Comparison of ENCODE assay signal across 13 cellular contexts in the genomic region with DNA sequence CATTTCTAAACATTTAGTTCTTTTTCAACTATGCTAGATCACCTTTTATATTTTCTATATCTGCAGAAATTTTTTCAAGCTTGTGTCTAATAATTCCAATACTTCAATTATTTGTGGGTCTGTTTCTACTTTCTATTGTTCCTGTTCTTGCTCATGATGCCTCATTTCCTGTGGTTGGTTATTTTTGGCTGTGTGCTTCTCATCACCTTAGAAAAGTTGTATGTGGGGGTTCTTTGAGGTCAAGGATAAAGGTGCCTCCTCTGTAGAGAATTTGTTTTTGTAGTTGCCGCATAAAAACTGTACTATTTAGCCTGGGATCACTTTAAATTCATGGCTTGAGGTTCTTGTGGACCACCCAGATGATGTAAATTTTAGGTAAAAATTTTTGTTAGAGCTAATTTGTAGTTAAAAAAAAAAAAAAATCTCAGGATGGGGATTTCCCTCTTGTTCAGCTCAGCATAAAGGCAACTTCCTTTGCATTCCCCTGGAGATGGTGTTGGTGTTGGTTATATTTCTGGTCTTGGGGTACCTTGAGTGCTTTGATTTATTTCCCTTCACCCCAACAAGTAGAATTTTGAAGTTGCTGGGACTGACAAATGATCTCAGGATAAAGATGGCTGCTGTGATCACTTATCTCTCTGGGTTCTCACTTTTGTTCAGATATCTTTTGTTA. TPM values are rescaled to one million over a fixed set of nuclear protein-coding genes. Genes with fewer than 3 reads are reported as not detected.
DNase-seq lines count a peak whose midpoint lies in the region; ATAC-seq and TF ChIP-seq lines count a peak whose summit lies in the region.
"Had no signal": no experiment of that assay in that cellular context is flagged by ENCODE, and none has a peak within 500 bp of the region (broad histone marks: within the 10 kb centered on the region; RNA-seq: fewer than 3 reads in every experiment).

No MANE protein-coding gene starts in this region.

- no peaks in the 10 kb centered on the region for H3K27me3 ChIP-seq in colonic mucosa
- H3K27me3 ChIP-seq: upper lobe of left lung had no signal

- H3K27ac ChIP-seq in colonic mucosa = no peak overlapping the region
- H3K27ac ChIP-seq: upper lobe of left lung had no signal

- intact Hi-C loops in colonic mucosa (cut with DNase I) = no loop called here

- H3K36me3 ChIP-seq in colonic mucosa = no peaks in the 10 kb centered on the region
- H3K36me3 ChIP-seq: upper lobe of left lung had no signal

- H3K9ac ChIP-seq in colonic mucosa (ENCODE audit: low read depth in 2 of 2, low read length in 2 of 2) = no peak overlapping the region

- H3K9me3 ChIP-seq in colonic mucosa = no peaks in the 10 kb centered on the region
- H3K9me3 ChIP-seq: upper lobe of left lung had no signal

- CTCF ChIA-PET in GM10248 (lab: Yijun Ruan, JAX) = interaction anchor here (1.1 kb wide), 1 partner anchor 24 kb away, joined by 4 read pairs; no protein-coding TSS in a partner anchor

- no peaks in the 10 kb centered on the region for H3K4me1 ChIP-seq in colonic mucosa
- H3K4me1 ChIP-seq: upper lobe of left lung had no signal

- DNase-seq in GM10248 (ENCODE audit: extremely low spot score) (peak; percentile 15), RKO (ENCODE audit: low spot score) (peak; percentile 6), fibroblast of the aortic adventitia (ENCODE audit: low read depth) (peak; percentile 47), iPS-NIHi11 (ENCODE audit: low spot score) (no peak), colonic mucosa (no peak), midbrain (lab: John Stamatoyannopoulos, UW) (no peak)
- DNase-seq: CD8-positive, alpha-beta memory T cell; GOT3; NCI-H446 treated with DMSO at 0.1 percent for 48 hours; occipital lobe; upper lobe of left lung had no signal

- no peak overlapping the region for H3K4me3 ChIP-seq in fibroblast of the aortic adventitia (ENCODE audit: low read depth, low read length)
- H3K4me3 ChIP-seq in colonic mucosa = no peak overlapping the region
- H3K4me3 ChIP-seq: upper lobe of left lung had no signal

- POLR2A ChIA-PET in GM10248 (lab: Yijun Ruan, JAX) = interaction anchor here (0.7 kb wide), 1 partner anchor 577 kb away, joined by 3 read pairs; no protein-coding TSS in a partner anchor

- TF ChIP-seq CTCF in GM10248 (IDR thresholded peaks at IDR 0.05; ENCODE audit: control extremely low read depth, extremely low read depth, low read depth, missing control alignments) = no peak
- TF ChIP-seq CTCF in fibroblast of the aortic adventitia (IDR thresholded peaks at IDR 0.05; ENCODE audit: insufficient read depth, low read length) = no peak
- TF ChIP-seq CTCF in colonic mucosa (IDR thresholded peaks at IDR 0.05) = no peak

- ATAC-seq in GM21737 (IDR thresholded peaks at IDR 0.05; ENCODE audit: unreplicated experiment) (peak; percentile 62), HG03439 (IDR thresholded peaks at IDR 0.05; ENCODE audit: unreplicated experiment) (no peak)

RNA-seq across cellular contexts. Expression of a gene that starts 27.0 kb away (rescaled TPM):
- 1.5 and 8.3 TPM in 2 replicates for total RNA-seq in fibroblast of the aortic adventitia (ENCODE audit: low replicate concordance)
- total RNA-seq in colonic mucosa = 10 to 100 TPM in 1 of 2 donors, 1 to 10 TPM in 1; 1.8 to 10.1 TPM

Comparison
In these comparisons a context has a peak if more than half of its experiments do, and no peak if none do; other contexts are left out.
1. DNase-seq: peak in GM10248 (single experiment), RKO (single experiment) and fibroblast of the aortic adventitia (single experiment); none in iPS-NIHi11 (single experiment), colonic mucosa (single experiment) and midbrain (single experiment).